In the genomic region with DNA sequence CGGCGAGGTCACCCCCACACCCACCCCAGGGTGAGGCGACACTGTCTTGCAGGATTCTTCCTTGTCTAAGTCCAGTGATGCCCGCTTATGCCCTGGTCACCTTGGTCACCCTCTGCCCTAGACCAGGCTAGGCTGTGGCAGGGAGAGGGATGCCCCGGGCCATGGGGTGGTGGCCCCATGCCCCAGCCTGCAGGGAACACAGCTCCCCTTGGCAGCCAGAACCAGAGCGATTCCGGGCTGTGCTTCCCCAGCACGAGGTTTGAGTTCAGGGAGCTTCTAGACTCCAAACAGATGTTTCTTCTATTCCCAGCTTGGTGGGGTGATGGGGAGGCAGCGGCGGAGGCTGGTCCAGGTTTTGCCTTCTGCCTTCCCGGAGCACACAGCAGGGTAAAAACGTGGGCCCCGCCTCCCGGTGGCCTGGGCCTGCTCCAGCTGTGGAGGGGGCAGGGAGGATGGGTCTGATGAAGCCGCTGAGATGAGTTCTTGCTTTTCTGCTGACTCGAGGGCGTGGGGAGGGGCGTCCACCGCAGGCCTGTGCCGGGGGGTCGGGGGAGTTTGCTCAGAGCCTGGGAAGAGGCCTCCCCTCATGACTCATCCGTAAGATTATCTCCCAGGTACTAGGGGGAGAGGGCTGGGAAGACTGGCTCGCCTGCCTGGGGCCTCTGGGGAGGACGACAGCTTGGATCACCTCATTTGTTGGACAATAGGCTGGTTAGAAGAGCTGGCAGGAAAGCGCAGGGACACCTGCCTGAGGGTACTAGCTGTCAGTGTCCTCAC, we compare ENCODE assay signal across 1 cellular context.
TF ChIP-seq lines count a peak whose summit lies in the region.

No MANE protein-coding gene starts in this region.

TF ChIP-seq in SK-N-SH, 30 proteins besides CTCF, POLR2A, EP300 and RAD21 (continued from another document):
- TF ChIP-seq GABPA (IDR thresholded peaks at IDR 0.05; ENCODE audit: low read depth) = no peak
- TF ChIP-seq TEAD4 (IDR thresholded peaks at IDR 0.05; ENCODE audit: borderline replicate concordance, insufficient read depth) = no peak
- no peak for TF ChIP-seq TAF1 (IDR thresholded peaks at IDR 0.05; ENCODE audit: borderline replicate concordance, low read depth, low read length)
- no peak for TF ChIP-seq TCF12 (IDR thresholded peaks at IDR 0.05)
- no peak for TF ChIP-seq EZH2phosphoT487 (IDR thresholded peaks at IDR 0.05; ENCODE audit: borderline replicate concordance, low read depth)
- TF ChIP-seq, protein P1, sequence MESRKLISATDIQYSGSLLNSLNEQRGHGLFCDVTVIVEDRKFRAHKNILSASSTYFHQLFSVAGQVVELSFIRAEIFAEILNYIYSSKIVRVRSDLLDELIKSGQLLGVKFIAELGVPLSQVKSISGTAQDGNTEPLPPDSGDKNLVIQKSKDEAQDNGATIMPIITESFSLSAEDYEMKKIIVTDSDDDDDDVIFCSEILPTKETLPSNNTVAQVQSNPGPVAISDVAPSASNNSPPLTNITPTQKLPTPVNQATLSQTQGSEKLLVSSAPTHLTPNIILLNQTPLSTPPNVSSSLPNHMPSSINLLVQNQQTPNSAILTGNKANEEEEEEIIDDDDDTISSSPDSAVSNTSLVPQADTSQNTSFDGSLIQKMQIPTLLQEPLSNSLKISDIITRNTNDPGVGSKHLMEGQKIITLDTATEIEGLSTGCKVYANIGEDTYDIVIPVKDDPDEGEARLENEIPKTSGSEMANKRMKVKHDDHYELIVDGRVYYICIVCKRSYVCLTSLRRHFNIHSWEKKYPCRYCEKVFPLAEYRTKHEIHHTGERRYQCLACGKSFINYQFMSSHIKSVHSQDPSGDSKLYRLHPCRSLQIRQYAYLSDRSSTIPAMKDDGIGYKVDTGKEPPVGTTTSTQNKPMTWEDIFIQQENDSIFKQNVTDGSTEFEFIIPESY (IDR thresholded peaks at IDR 0.05; ENCODE audit: borderline replicate concordance, low read depth) = no peak
- TF ChIP-seq, protein P2, sequence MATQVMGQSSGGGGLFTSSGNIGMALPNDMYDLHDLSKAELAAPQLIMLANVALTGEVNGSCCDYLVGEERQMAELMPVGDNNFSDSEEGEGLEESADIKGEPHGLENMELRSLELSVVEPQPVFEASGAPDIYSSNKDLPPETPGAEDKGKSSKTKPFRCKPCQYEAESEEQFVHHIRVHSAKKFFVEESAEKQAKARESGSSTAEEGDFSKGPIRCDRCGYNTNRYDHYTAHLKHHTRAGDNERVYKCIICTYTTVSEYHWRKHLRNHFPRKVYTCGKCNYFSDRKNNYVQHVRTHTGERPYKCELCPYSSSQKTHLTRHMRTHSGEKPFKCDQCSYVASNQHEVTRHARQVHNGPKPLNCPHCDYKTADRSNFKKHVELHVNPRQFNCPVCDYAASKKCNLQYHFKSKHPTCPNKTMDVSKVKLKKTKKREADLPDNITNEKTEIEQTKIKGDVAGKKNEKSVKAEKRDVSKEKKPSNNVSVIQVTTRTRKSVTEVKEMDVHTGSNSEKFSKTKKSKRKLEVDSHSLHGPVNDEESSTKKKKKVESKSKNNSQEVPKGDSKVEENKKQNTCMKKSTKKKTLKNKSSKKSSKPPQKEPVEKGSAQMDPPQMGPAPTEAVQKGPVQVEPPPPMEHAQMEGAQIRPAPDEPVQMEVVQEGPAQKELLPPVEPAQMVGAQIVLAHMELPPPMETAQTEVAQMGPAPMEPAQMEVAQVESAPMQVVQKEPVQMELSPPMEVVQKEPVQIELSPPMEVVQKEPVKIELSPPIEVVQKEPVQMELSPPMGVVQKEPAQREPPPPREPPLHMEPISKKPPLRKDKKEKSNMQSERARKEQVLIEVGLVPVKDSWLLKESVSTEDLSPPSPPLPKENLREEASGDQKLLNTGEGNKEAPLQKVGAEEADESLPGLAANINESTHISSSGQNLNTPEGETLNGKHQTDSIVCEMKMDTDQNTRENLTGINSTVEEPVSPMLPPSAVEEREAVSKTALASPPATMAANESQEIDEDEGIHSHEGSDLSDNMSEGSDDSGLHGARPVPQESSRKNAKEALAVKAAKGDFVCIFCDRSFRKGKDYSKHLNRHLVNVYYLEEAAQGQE (IDR thresholded peaks at IDR 0.05; ENCODE audit: low read depth, low read length) = no peak
- TF ChIP-seq, protein P3, sequence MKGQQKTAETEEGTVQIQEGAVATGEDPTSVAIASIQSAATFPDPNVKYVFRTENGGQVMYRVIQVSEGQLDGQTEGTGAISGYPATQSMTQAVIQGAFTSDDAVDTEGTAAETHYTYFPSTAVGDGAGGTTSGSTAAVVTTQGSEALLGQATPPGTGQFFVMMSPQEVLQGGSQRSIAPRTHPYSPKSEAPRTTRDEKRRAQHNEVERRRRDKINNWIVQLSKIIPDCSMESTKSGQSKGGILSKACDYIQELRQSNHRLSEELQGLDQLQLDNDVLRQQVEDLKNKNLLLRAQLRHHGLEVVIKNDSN (IDR thresholded peaks at IDR 0.05; ENCODE audit: borderline replicate concordance, low read depth) = no peak
- TF ChIP-seq, protein P4, sequence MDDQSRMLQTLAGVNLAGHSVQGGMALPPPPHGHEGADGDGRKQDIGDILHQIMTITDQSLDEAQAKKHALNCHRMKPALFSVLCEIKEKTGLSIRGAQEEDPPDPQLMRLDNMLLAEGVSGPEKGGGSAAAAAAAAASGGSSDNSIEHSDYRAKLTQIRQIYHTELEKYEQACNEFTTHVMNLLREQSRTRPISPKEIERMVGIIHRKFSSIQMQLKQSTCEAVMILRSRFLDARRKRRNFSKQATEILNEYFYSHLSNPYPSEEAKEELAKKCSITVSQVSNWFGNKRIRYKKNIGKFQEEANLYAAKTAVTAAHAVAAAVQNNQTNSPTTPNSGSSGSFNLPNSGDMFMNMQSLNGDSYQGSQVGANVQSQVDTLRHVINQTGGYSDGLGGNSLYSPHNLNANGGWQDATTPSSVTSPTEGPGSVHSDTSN (IDR thresholded peaks at IDR 0.05) = no peak
